ENCODE assay signal across 16 cellular contexts in the genomic region with DNA sequence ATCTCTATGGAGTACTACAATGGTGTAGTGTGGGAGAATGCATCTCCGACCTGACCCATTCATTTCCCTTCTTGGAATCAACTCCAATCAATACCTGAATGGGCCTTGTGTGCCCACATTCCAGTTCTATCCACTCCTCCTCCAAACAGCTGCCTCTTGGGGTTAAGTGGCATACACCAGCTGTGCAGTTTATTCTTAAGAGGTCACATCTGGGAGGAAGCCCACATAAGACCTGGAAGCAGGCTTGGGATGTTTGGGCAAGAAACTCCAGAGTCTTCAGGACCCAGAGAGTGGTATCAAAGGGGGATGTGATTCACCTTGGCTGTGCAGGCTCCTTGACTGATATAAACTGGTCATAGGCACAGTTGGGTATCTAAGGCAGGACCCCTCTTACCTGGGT. TPM values are rescaled to one million over a fixed set of nuclear protein-coding genes. Genes with fewer than 3 reads are reported as not detected.
"Had no signal": no experiment of that assay in that cellular context is flagged by ENCODE, and none has a peak within 500 bp of the region (broad histone marks: within the 10 kb centered on the region; RNA-seq: fewer than 3 reads in every experiment).

No MANE protein-coding gene starts in this region.

- H3K9me3 Mint-ChIP-seq: activated naive CD8-positive, alpha-beta T cell treated with anti-CD3 and anti-CD28 coated beads for 36 hours; activated T-cell treated with anti-CD3 and anti-CD28 coated beads, Interleukin-2, amount 50 U/mL, for 24 hours; mesothelial cell of epicardium; neural progenitor cell; stimulated activated memory B cell treated with anti-CD40 and anti-IgM and Interleukin-4, amounts not matched to agents 10 μg/mL and 1 μg/mL and 100 μg/mL, for 72 hours had no signal

- H3K27me3 ChIP-seq: colonic mucosa, neural progenitor cell had no signal

- H3K36me3 Mint-ChIP-seq: activated CD8-positive, alpha-beta memory T cell treated with anti-CD3 and anti-CD28 coated beads, Interleukin-2, amount 10 ng/mL, durations not matched to agents 7 days and 5 days; activated naive CD8-positive, alpha-beta T cell treated with anti-CD3 and anti-CD28 coated beads for 36 hours; mesothelial cell of epicardium; neural progenitor cell; stimulated activated memory B cell treated with anti-CD40 and anti-IgM and Interleukin-4, amounts not matched to agents 10 μg/mL and 1 μg/mL and 100 μg/mL, for 72 hours had no signal

- H3K4me1 Mint-ChIP-seq: activated CD8-positive, alpha-beta memory T cell treated with anti-CD3 and anti-CD28 coated beads, Interleukin-2, amount 10 ng/mL, durations not matched to agents 7 days and 5 days; activated naive CD8-positive, alpha-beta T cell treated with anti-CD3 and anti-CD28 coated beads for 36 hours; stimulated activated memory B cell treated with anti-CD40 and anti-IgM and Interleukin-4, amounts not matched to agents 10 μg/mL and 1 μg/mL and 100 μg/mL, for 72 hours had no signal

- H3K27ac ChIP-seq: colonic mucosa, neural progenitor cell, skin epidermis had no signal

- H3K4me3 ChIP-seq: colonic mucosa, neural progenitor cell, skin epidermis had no signal

- H3K36me3 ChIP-seq: colonic mucosa, neural progenitor cell had no signal

- H3K4me1 ChIP-seq: colonic mucosa had no signal

- ATAC-seq: activated CD8-positive, alpha-beta memory T cell treated with anti-CD3 and anti-CD28 coated beads, Interleukin-2, amount 10 ng/mL, durations not matched to agents 7 days and 5 days; left ventricle myocardium superior; stimulated activated memory B cell treated with anti-CD40 and anti-IgM and Interleukin-4, amounts not matched to agents 10 μg/mL and 1 μg/mL and 100 μg/mL, for 72 hours had no signal

- H3K4me3 Mint-ChIP-seq: activated CD8-positive, alpha-beta memory T cell treated with anti-CD3 and anti-CD28 coated beads, Interleukin-2, amount 10 ng/mL, durations not matched to agents 7 days and 5 days; activated naive CD8-positive, alpha-beta T cell treated with anti-CD3 and anti-CD28 coated beads for 36 hours; activated T-cell treated with anti-CD3 and anti-CD28 coated beads, Interleukin-2, amount 50 U/mL, for 24 hours; mesothelial cell of epicardium; neural progenitor cell; stimulated activated memory B cell treated with anti-CD40 and anti-IgM and Interleukin-4, amounts not matched to agents 10 μg/mL and 1 μg/mL and 100 μg/mL, for 72 hours had no signal

- DNase-seq: activated CD4-positive, alpha-beta T cell treated with anti-CD3 and anti-CD28 coated beads, Interleukin-2, amount 50 U/mL, for 4 hours; activated CD4-positive, CD25-positive, alpha-beta regulatory T cell treated with anti-CD3 and anti-CD28 coated beads, Interleukin-2, amount 50 U/mL, for 72 hours; activated CD8-positive, alpha-beta memory T cell treated with anti-CD3 and anti-CD28 coated beads, Interleukin-2, amount 10 ng/mL, durations not matched to agents 7 days and 5 days; activated gamma-delta T cell; activated naive CD8-positive, alpha-beta T cell treated with anti-CD3 and anti-CD28 coated beads for 36 hours; activated T-cell treated with anti-CD3 and anti-CD28 coated beads, Interleukin-2, amount 50 U/mL, for 24 hours; colonic mucosa; effector CD4-positive, alpha-beta T cell; hippocampal formation; left ventricle myocardium superior; substantia nigra had no signal

- H3K9me3 ChIP-seq: colonic mucosa had no signal

- H3K27ac Mint-ChIP-seq: activated CD8-positive, alpha-beta memory T cell treated with anti-CD3 and anti-CD28 coated beads, Interleukin-2, amount 10 ng/mL, durations not matched to agents 7 days and 5 days; activated naive CD8-positive, alpha-beta T cell treated with anti-CD3 and anti-CD28 coated beads for 36 hours; activated T-cell treated with anti-CD3 and anti-CD28 coated beads, Interleukin-2, amount 50 U/mL, for 24 hours; neural progenitor cell; stimulated activated memory B cell treated with anti-CD40 and anti-IgM and Interleukin-4, amounts not matched to agents 10 μg/mL and 1 μg/mL and 100 μg/mL, for 72 hours had no signal

RNA-seq across cellular contexts. Expression of a gene that starts 46.0 kb away (rescaled TPM):
- total RNA-seq: activated CD8-positive, alpha-beta memory T cell treated with anti-CD3 and anti-CD28 coated beads, Interleukin-2, amount 10 ng/mL, durations not matched to agents 7 days and 5 days; activated naive CD8-positive, alpha-beta T cell treated with anti-CD3 and anti-CD28 coated beads for 36 hours; cardiac septum; colonic mucosa; left ventricle myocardium superior had no signal
